Comparison of ENCODE assay signal across 1 cellular context in genomic region chr15:88467073-88467934, GRCh38.
A peak's percentile ranks its signal among the peaks of the same experiment; 100 is the strongest.
TF ChIP-seq lines count a peak whose summit lies in the region.

MRPL46 (minus strand) TSS chr15:88467388; CDS start chr15:88467377, 11 bp downstream.
MRPS11 (plus strand) TSS chr15:88467708; CDS start chr15:88467718, 10 bp downstream.

TF ChIP-seq in K562, 482 proteins besides CTCF, POLR2A, EP300 and RAD21 (continued from another document and continues in another):
- TF ChIP-seq ZBTB5 (IDR thresholded peaks at IDR 0.05) (no peak), ZFX (CRISPR knock-in tag; IDR thresholded peaks at IDR 0.05) (peak; percentile 75), POLR2B (IDR thresholded peaks at IDR 0.05; ENCODE audit: low read depth, partially characterized antibody) (peak; percentile 48), SMAD4 (CRISPR knock-in tag; conservative IDR thresholded peaks at IDR 0.05) (no peak; the same call in 1 of the 2 replicates), THRB (CRISPR knock-in tag; conservative IDR thresholded peaks at IDR 0.05) (0 out of 2 replicates have a peak, but pooled peaks have one; percentile 64), NUFIP1 (IDR thresholded peaks at IDR 0.05; ENCODE audit: partially characterized antibody) (peak; percentile 73), SRSF9 (IDR thresholded peaks at IDR 0.05; ENCODE audit: borderline replicate concordance, low read depth, low read length) (no peak), POLR2AphosphoS5 (IDR thresholded peaks at IDR 0.05; ENCODE audit: control insufficient read depth, insufficient read depth, low read depth, low read length) (peak; percentile 75), ELF2 (CRISPR knock-in tag; IDR thresholded peaks at IDR 0.05) (peak; percentile 76), BCLAF1 (IDR thresholded peaks at IDR 0.05; ENCODE audit: borderline replicate concordance in 1 of 2, control insufficient read depth in 1 of 2, low read depth in 2 of 2, low read length in 1 of 2) (peak in 1 of 2 experiments; percentile 94; a peak in 2 of 4 replicates), SRSF1 (IDR thresholded peaks at IDR 0.05; ENCODE audit: low read depth, low read length) (no peak), NCOA4 (IDR thresholded peaks at IDR 0.05; ENCODE audit: partially characterized antibody) (no peak), TFAP4 (CRISPR knock-in tag; IDR thresholded peaks at IDR 0.05; ENCODE audit: borderline replicate concordance) (peak; percentile 99), ZNF76 (CRISPR knock-in tag; IDR thresholded peaks at IDR 0.05; ENCODE audit: borderline replicate concordance) (peak; percentile 79; the same call in 1 of the 2 replicates), GTF3C2 (IDR thresholded peaks at IDR 0.05; ENCODE audit: borderline replicate concordance, extremely low read depth, insufficient read length) (no peak), CREB3 (tag; conservative IDR thresholded peaks at IDR 0.05; ENCODE audit: low read depth) (no peak), E2F3 (CRISPR knock-in tag; IDR thresholded peaks at IDR 0.05) (0 out of 2 replicates have a peak, but pooled peaks have one; percentile 13), ZNF764 (CRISPR knock-in tag; IDR thresholded peaks at IDR 0.05; ENCODE audit: low read depth) (peak; percentile 86; the same call in 1 of the 2 replicates), ZEB2 (IDR thresholded peaks at IDR 0.05) (no peak), PHTF2 (CRISPR knock-in tag; IDR thresholded peaks at IDR 0.05) (no peak), ZNF830 (CRISPR knock-in tag; IDR thresholded peaks at IDR 0.05) (0 out of 2 replicates have a peak, but pooled peaks have one; percentile 18), CBX5 (IDR thresholded peaks at IDR 0.05; ENCODE audit: borderline replicate concordance, low read depth) (no peak), SUPT5H (IDR thresholded peaks at IDR 0.05) (peak; percentile 87), CSDE1 (IDR thresholded peaks at IDR 0.05) (0 out of 4 replicates have a peak, but pooled peaks of 1 of the 2 experiments have one; percentile 59), TGIF2 (CRISPR knock-in tag; IDR thresholded peaks at IDR 0.05) (peak; percentile 60; the same call in 1 of the 2 replicates), LEF1 (IDR thresholded peaks at IDR 0.05) (no peak), MTA2 (IDR thresholded peaks at IDR 0.05; ENCODE audit: low read depth) (no peak), KLF16 (IDR thresholded peaks at IDR 0.05) (peak; percentile 69; the same call in 1 of the 2 replicates), ZNF57 (CRISPR knock-in tag; IDR thresholded peaks at IDR 0.05) (no peak), L3MBTL2 (IDR thresholded peaks at IDR 0.05) (peak; percentile 90), ZNF395 (CRISPR knock-in tag; IDR thresholded peaks at IDR 0.05) (peak; percentile 58; the same call in 1 of the 2 replicates), STAT6 (CRISPR knock-in tag; IDR thresholded peaks at IDR 0.05) (peak; percentile 36; the same call in 1 of the 2 replicates), CHAMP1 (IDR thresholded peaks at IDR 0.05) (0 out of 2 replicates have a peak, but pooled peaks have one; percentile 51), RAD51 (IDR thresholded peaks at IDR 0.05; ENCODE audit: borderline replicate concordance, low read depth) (no peak), HEY1 (CRISPR knock-in tag; IDR thresholded peaks at IDR 0.05; ENCODE audit: borderline replicate concordance) (no peak), SNRNP70 (optimal IDR thresholded peaks at IDR 0.05; ENCODE audit: low read depth, low read length) (no peak), NR2C1 (IDR thresholded peaks at IDR 0.05) (peak; percentile 68), NR2C1 (tag; IDR thresholded peaks at IDR 0.05) (peak; percentile 60), CEBPB (tag; IDR thresholded peaks at IDR 0.05) (no peak), TEAD1 (CRISPR knock-in tag; IDR thresholded peaks at IDR 0.05) (0 out of 4 replicates have a peak, but pooled peaks have one; percentile 6 to 40), SNIP1 (IDR thresholded peaks at IDR 0.05; ENCODE audit: low read depth) (no peak), EHMT2 (IDR thresholded peaks at IDR 0.05) (no peak), ARID3A (IDR thresholded peaks at IDR 0.05; ENCODE audit: borderline replicate concordance, low read depth, low read length) (no peak)
